Comparison of ENCODE assay signal across 2 cellular contexts in the genomic region with DNA sequence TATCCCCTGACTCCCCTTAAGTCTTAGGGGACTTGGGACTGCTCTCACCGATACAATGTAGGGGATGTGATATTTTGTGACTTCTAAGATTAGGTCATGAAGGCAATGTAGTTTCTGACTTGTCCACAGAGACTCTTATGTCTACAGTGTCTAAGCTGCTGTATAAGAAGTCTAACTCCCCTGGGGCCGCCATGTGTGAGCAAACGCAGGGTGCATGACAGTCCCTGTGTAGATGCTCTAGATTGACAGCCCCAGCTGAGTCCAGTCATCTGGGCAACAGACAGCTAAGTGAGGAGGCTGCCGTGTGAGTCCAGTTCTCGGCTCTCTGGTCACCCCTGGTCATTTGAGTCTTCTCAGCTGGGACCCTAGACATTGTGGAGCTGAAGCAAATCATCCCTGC.
TF ChIP-seq lines count a peak whose summit lies in the region.

No MANE protein-coding gene starts in this region.

TF ChIP-seq in SK-N-SH, 30 proteins besides CTCF, POLR2A, EP300 and RAD21 (continued from another document):
- TF ChIP-seq, protein P1, sequence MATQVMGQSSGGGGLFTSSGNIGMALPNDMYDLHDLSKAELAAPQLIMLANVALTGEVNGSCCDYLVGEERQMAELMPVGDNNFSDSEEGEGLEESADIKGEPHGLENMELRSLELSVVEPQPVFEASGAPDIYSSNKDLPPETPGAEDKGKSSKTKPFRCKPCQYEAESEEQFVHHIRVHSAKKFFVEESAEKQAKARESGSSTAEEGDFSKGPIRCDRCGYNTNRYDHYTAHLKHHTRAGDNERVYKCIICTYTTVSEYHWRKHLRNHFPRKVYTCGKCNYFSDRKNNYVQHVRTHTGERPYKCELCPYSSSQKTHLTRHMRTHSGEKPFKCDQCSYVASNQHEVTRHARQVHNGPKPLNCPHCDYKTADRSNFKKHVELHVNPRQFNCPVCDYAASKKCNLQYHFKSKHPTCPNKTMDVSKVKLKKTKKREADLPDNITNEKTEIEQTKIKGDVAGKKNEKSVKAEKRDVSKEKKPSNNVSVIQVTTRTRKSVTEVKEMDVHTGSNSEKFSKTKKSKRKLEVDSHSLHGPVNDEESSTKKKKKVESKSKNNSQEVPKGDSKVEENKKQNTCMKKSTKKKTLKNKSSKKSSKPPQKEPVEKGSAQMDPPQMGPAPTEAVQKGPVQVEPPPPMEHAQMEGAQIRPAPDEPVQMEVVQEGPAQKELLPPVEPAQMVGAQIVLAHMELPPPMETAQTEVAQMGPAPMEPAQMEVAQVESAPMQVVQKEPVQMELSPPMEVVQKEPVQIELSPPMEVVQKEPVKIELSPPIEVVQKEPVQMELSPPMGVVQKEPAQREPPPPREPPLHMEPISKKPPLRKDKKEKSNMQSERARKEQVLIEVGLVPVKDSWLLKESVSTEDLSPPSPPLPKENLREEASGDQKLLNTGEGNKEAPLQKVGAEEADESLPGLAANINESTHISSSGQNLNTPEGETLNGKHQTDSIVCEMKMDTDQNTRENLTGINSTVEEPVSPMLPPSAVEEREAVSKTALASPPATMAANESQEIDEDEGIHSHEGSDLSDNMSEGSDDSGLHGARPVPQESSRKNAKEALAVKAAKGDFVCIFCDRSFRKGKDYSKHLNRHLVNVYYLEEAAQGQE (IDR thresholded peaks at IDR 0.05; ENCODE audit: low read depth, low read length), result no peak
- TF ChIP-seq SMC3 (IDR thresholded peaks at IDR 0.05; ENCODE audit: low read depth, low read length) (no peak), CHD2 (IDR thresholded peaks at IDR 0.05; ENCODE audit: low read length, partially characterized antibody) (no peak), PBX3 (IDR thresholded peaks at IDR 0.05) (no peak), YY1 (IDR thresholded peaks at IDR 0.05; ENCODE audit: low read depth) (no peak)
TF ChIP-seq in SK-N-SH: peak in this region for 0.

TF ChIP-seq in SK-N-SH treated with all-trans-retinoic acid at 6 μM for 48 hours, 23 proteins besides CTCF, POLR2A, EP300 and RAD21 (continued from another document):
- TF ChIP-seq CREB5 (CRISPR knock-in tag; IDR thresholded peaks at IDR 0.05; ENCODE audit: low read depth) (no peak), BACH2 (CRISPR knock-in tag; IDR thresholded peaks at IDR 0.05; ENCODE audit: borderline replicate concordance) (no peak), ZC3H10 (CRISPR knock-in tag; IDR thresholded peaks at IDR 0.05) (no peak)
